In the genomic region with DNA sequence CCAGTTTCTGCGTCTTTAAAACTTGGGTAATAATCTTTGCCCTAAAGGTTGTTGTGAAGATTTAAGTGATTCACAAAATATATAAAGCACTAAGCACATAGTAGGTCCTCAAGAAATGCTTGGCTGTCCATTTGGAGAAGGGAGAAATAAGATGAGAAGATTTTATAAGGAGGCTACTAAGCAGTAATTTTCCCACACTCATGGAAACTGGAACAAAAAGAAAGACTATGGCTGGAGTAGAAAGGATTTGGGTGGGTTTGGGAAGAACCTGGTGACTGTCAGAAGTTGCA, we compare ENCODE assay signal across 9 cellular contexts. TPM values are rescaled to one million over a fixed set of nuclear protein-coding genes. Genes with fewer than 3 reads are reported as not detected.
DNase-seq lines count a peak whose midpoint lies in the region; ATAC-seq and TF ChIP-seq lines count a peak whose summit lies in the region.
"Had no signal": no experiment of that assay in that cellular context is flagged by ENCODE, and none has a peak within 500 bp of the region (broad histone marks: within the 10 kb centered on the region; RNA-seq: fewer than 3 reads in every experiment).

No MANE protein-coding gene starts in this region.

- no peaks in the 10 kb centered on the region for H3K27me3 Mint-ChIP-seq in T-helper 1 cell treated with Interleukin-12 subunit alpha and Interleukin-12 subunit beta and Interleukin-4 antibody, amounts not matched to agents 30 μg/mL and 1 μg/mL, for 36 hours (ENCODE audit: low read depth)
- peaks cover 12% of the 10 kb centered on the region for H3K27me3 Mint-ChIP-seq in glutamatergic neuron (ENCODE audit: unreplicated experiment)
- no peaks in the 10 kb centered on the region for H3K27me3 Mint-ChIP-seq in stimulated activated memory B cell treated with anti-CD40 and anti-IgM and Interleukin-4, amounts not matched to agents 10 μg/mL and 1 μg/mL and 100 μg/mL, for 72 hours

- peak overlapping the region; percentile 90 for H3K4me3 Mint-ChIP-seq in T-helper 1 cell treated with Interleukin-12 subunit alpha and Interleukin-12 subunit beta and Interleukin-4 antibody, amounts not matched to agents 30 μg/mL and 1 μg/mL, for 36 hours
- peak overlapping the region; percentile 77 for H3K4me3 Mint-ChIP-seq in glutamatergic neuron (ENCODE audit: unreplicated experiment)
- peak overlapping the region; percentile 95 for H3K4me3 Mint-ChIP-seq in stimulated activated memory B cell treated with anti-CD40 and anti-IgM and Interleukin-4, amounts not matched to agents 10 μg/mL and 1 μg/mL and 100 μg/mL, for 72 hours

- no peak for TF ChIP-seq CTCF in glutamatergic neuron (IDR thresholded peaks at IDR 0.05; ENCODE audit: partially characterized antibody, unreplicated experiment)

- no peaks in the 10 kb centered on the region for H3K36me3 Mint-ChIP-seq in T-helper 1 cell treated with Interleukin-12 subunit alpha and Interleukin-12 subunit beta and Interleukin-4 antibody, amounts not matched to agents 30 μg/mL and 1 μg/mL, for 36 hours (ENCODE audit: low read depth)
- H3K36me3 Mint-ChIP-seq in activated naive CD4-positive, alpha-beta T cell treated with anti-CD3 and anti-CD28 coated beads, Interleukin-2, amount 50 U/mL, for 72 hours, result peaks cover 6 to 10% of the 10 kb centered on the region in 2 donors
- no peaks in the 10 kb centered on the region for H3K36me3 Mint-ChIP-seq in glutamatergic neuron (ENCODE audit: unreplicated experiment)
- no peaks in the 10 kb centered on the region for H3K36me3 Mint-ChIP-seq in stimulated activated memory B cell treated with anti-CD40 and anti-IgM and Interleukin-4, amounts not matched to agents 10 μg/mL and 1 μg/mL and 100 μg/mL, for 72 hours

- H3K27ac Mint-ChIP-seq in T-helper 1 cell treated with Interleukin-12 subunit alpha and Interleukin-12 subunit beta and Interleukin-4 antibody, amounts not matched to agents 30 μg/mL and 1 μg/mL, for 36 hours, result peak overlapping the region; percentile 89
- H3K27ac Mint-ChIP-seq in activated naive CD4-positive, alpha-beta T cell treated with anti-CD3 and anti-CD28 coated beads, Interleukin-2, amount 50 U/mL, for 72 hours, result peak overlapping the region; percentile 95 to 99
- peak overlapping the region; percentile 93 for H3K27ac Mint-ChIP-seq in glutamatergic neuron (ENCODE audit: unreplicated experiment)
- peak overlapping the region; percentile 97 for H3K27ac Mint-ChIP-seq in stimulated activated memory B cell treated with anti-CD40 and anti-IgM and Interleukin-4, amounts not matched to agents 10 μg/mL and 1 μg/mL and 100 μg/mL, for 72 hours

- ATAC-seq in activated naive CD4-positive, alpha-beta T cell treated with anti-CD3 and anti-CD28 coated beads, Interleukin-2, amount 50 U/mL, for 72 hours, result no peak
- ATAC-seq in stimulated activated memory B cell treated with anti-CD40 and anti-IgM and Interleukin-4, amounts not matched to agents 10 μg/mL and 1 μg/mL and 100 μg/mL, for 72 hours, result no peak
- ATAC-seq in HG02884 (IDR thresholded peaks at IDR 0.05; ENCODE audit: unreplicated experiment), result no peak

- no peak for DNase-seq in T-helper 1 cell
- no peak for DNase-seq in activated naive CD4-positive, alpha-beta T cell treated with anti-CD3 and anti-CD28 coated beads, Interleukin-2, amount 50 U/mL, for 72 hours (ENCODE audit: low spot score in 2 of 2)
- DNase-seq in glutamatergic neuron, result no peak
- no peak for DNase-seq in T1000 (lab: John Stamatoyannopoulos, UW)
- DNase-seq in KG1 (lab: John Stamatoyannopoulos, UW), result no peak
- DNase-seq: stimulated activated CD4-positive, alpha-beta T cell treated with anti-CD3 and anti-CD28 coated beads, Interleukin-2, amount 100 ng/mL, for 48 hours had no signal

- H3K4me1 Mint-ChIP-seq in T-helper 1 cell treated with Interleukin-12 subunit alpha and Interleukin-12 subunit beta and Interleukin-4 antibody, amounts not matched to agents 30 μg/mL and 1 μg/mL, for 36 hours (ENCODE audit: low read depth), result peaks cover 54% of the 10 kb centered on the region
- H3K4me1 Mint-ChIP-seq in glutamatergic neuron (ENCODE audit: low read depth, unreplicated experiment), result peaks cover 14% of the 10 kb centered on the region
- peaks cover 66% of the 10 kb centered on the region for H3K4me1 Mint-ChIP-seq in stimulated activated memory B cell treated with anti-CD40 and anti-IgM and Interleukin-4, amounts not matched to agents 10 μg/mL and 1 μg/mL and 100 μg/mL, for 72 hours

- H3K9me3 Mint-ChIP-seq in T-helper 1 cell treated with Interleukin-12 subunit alpha and Interleukin-12 subunit beta and Interleukin-4 antibody, amounts not matched to agents 30 μg/mL and 1 μg/mL, for 36 hours, result no peaks in the 10 kb centered on the region
- H3K9me3 Mint-ChIP-seq in activated naive CD4-positive, alpha-beta T cell treated with anti-CD3 and anti-CD28 coated beads, Interleukin-2, amount 50 U/mL, for 72 hours, result no peaks in the 10 kb centered on the region
- no peaks in the 10 kb centered on the region for H3K9me3 Mint-ChIP-seq in glutamatergic neuron (ENCODE audit: unreplicated experiment)
- no peaks in the 10 kb centered on the region for H3K9me3 Mint-ChIP-seq in stimulated activated memory B cell treated with anti-CD40 and anti-IgM and Interleukin-4, amounts not matched to agents 10 μg/mL and 1 μg/mL and 100 μg/mL, for 72 hours

RNA-seq across cellular contexts. Expression of a gene that starts 47.0 kb away (rescaled TPM):
- 100 to 1,000 TPM; 107 to 135 TPM for total RNA-seq in activated naive CD4-positive, alpha-beta T cell treated with anti-CD3 and anti-CD28 coated beads, Interleukin-2, amount 50 U/mL, for 72 hours
- 31.8 TPM for total RNA-seq in glutamatergic neuron (ENCODE audit: unreplicated experiment)
